ENCODE assay signal across 14 cellular contexts in the genomic region with DNA sequence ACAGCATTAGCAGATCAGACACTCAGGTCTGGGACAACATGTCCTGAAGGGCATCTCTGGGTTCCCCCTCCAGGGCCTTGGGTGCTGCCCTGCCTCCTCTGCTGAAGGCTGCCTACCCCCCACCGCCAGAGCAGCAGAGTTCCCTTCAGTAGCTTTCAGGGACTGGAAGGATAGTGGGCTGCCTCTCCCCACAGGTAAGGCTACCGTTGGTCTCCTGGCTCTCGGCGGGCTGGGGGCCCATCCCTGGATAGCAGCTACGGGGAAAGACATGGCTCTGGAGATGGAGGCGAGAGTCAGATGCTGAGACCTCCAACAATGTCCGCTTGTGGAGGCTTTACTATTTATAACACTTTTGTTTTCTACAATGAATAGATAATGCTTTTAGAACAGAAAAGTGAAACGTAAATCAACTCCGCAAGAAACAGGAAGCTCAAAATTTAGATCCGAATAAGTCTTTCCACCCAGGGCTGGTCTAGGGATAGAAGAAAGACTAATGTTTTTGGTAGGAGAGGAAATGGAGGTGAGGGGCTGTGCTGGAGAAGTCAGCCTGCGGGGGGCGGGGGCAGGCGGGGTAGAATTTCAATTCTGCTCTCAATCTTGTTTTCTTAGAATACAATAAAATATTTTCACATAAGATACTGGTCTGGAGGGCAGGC. TPM values are rescaled to one million over a fixed set of nuclear protein-coding genes. Genes with fewer than 3 reads are reported as not detected.
DNase-seq lines count a peak whose midpoint lies in the region; ATAC-seq, FAIRE-seq and TF ChIP-seq lines count a peak whose summit lies in the region.
"Had no signal": no experiment of that assay in that cellular context is flagged by ENCODE, and none has a peak within 500 bp of the region (broad histone marks: within the 10 kb centered on the region; RNA-seq: fewer than 3 reads in every experiment).

No MANE protein-coding gene starts in this region.

- CTCF ChIA-PET in CD4-positive, alpha-beta T cell (lab: Charles Lee) = interaction anchor here (0.8 to 1.2 kb wide), 2 partner anchors 9 to 62 kb away, joined by 3 to 4 read pairs; no protein-coding TSS in a partner anchor
- CTCF ChIA-PET in naive thymus-derived CD4-positive, alpha-beta T cell (lab: Charles Lee) = interaction anchor here (0.7 to 1.6 kb wide), 5 partner anchors 10 to 149 kb away, joined by 3 to 6 read pairs (median 4); no protein-coding TSS in a partner anchor

- peak overlapping the region; percentile 87 for H3K27ac Mint-ChIP-seq in CD4-positive, alpha-beta T cell
- H3K27ac Mint-ChIP-seq in activated T-helper 1 cell treated with anti-CD3 and anti-CD28 coated beads, Interleukin-12 subunit alpha, Interleukin-12 subunit beta, Interleukin-2, Interleukin-4 antibody, amounts not matched to agents 30 ng/mL and 10 ng/mL and 1 ng/mL, durations not matched to agents 14 hours and 24 hours and 36 hours = peak overlapping the region; percentile 79
- H3K27ac Mint-ChIP-seq in naive thymus-derived CD4-positive, alpha-beta T cell = peak overlapping the region; percentile 85 to 100 (median 95)
- H3K27ac Mint-ChIP-seq: HFFc6, WTC11 had no signal

- H3K27me3 Mint-ChIP-seq in CD4-positive, alpha-beta T cell = no peaks in the 10 kb centered on the region
- no peaks in the 10 kb centered on the region for H3K27me3 Mint-ChIP-seq in activated T-helper 1 cell treated with anti-CD3 and anti-CD28 coated beads, Interleukin-12 subunit alpha, Interleukin-12 subunit beta, Interleukin-2, Interleukin-4 antibody, amounts not matched to agents 30 ng/mL and 10 ng/mL and 1 ng/mL, durations not matched to agents 14 hours and 24 hours and 36 hours (ENCODE audit: insufficient read depth)
- no peaks in the 10 kb centered on the region for H3K27me3 Mint-ChIP-seq in naive thymus-derived CD4-positive, alpha-beta T cell

- H3K4me1 ChIP-seq in naive thymus-derived CD4-positive, alpha-beta T cell (ENCODE audit: control insufficient read depth in 2 of 2, insufficient read depth in 2 of 2, low read length in 2 of 2) = peaks cover 9 to 76% of the 10 kb centered on the region in 2 donors

- no peaks in the 10 kb centered on the region for H3K36me3 ChIP-seq in naive thymus-derived CD4-positive, alpha-beta T cell (ENCODE audit: control insufficient read depth in 2 of 3, insufficient read depth in 3 of 3, low read length in 3 of 3)
- H3K36me3 ChIP-seq: Peyer's patch, thoracic aorta had no signal

- peaks cover 91% of the 10 kb centered on the region for H3K4me1 Mint-ChIP-seq in CD4-positive, alpha-beta T cell (ENCODE audit: low read depth)
- peaks cover 90% of the 10 kb centered on the region for H3K4me1 Mint-ChIP-seq in activated T-helper 1 cell treated with anti-CD3 and anti-CD28 coated beads, Interleukin-12 subunit alpha, Interleukin-12 subunit beta, Interleukin-2, Interleukin-4 antibody, amounts not matched to agents 30 ng/mL and 10 ng/mL and 1 ng/mL, durations not matched to agents 14 hours and 24 hours and 36 hours (ENCODE audit: low read depth)
- H3K4me1 Mint-ChIP-seq in naive thymus-derived CD4-positive, alpha-beta T cell = peaks cover 56 to 98% (median 89%) of the 10 kb centered on the region in 7 donors

- H3K4me3 Mint-ChIP-seq in CD4-positive, alpha-beta T cell = peak overlapping the region; percentile 71
- H3K4me3 Mint-ChIP-seq in activated T-helper 1 cell treated with anti-CD3 and anti-CD28 coated beads, Interleukin-12 subunit alpha, Interleukin-12 subunit beta, Interleukin-2, Interleukin-4 antibody, amounts not matched to agents 30 ng/mL and 10 ng/mL and 1 ng/mL, durations not matched to agents 14 hours and 24 hours and 36 hours = peak overlapping the region; percentile 30
- H3K4me3 Mint-ChIP-seq in naive thymus-derived CD4-positive, alpha-beta T cell = peak overlapping the region; percentile 65 to 81 (median 74)
- H3K4me3 Mint-ChIP-seq: HFFc6, WTC11 had no signal

- intact Hi-C loops in CD4-positive, alpha-beta T cell (cut with DNase I, micrococcal nuclease) = no loop called here
- intact Hi-C loops in activated T-helper 1 cell treated with anti-CD3 and anti-CD28 coated beads, Interleukin-12 subunit alpha, Interleukin-12 subunit beta, Interleukin-2, Interleukin-4 antibody, amounts not matched to agents 30 ng/mL and 10 ng/mL and 1 ng/mL, durations not matched to agents 14 hours and 24 hours and 36 hours (cut with micrococcal nuclease) = no loop called here
- intact Hi-C loops in naive thymus-derived CD4-positive, alpha-beta T cell (cut with micrococcal nuclease) = loop anchor here in 1 of 2 donors (1.0 kb wide), 2 partner anchors 8 to 12 kb away; no protein-coding TSS in a partner anchor

- peaks cover 6% of the 10 kb centered on the region for H3K36me3 Mint-ChIP-seq in CD4-positive, alpha-beta T cell (ENCODE audit: low read depth)
- H3K36me3 Mint-ChIP-seq in activated T-helper 1 cell treated with anti-CD3 and anti-CD28 coated beads, Interleukin-12 subunit alpha, Interleukin-12 subunit beta, Interleukin-2, Interleukin-4 antibody, amounts not matched to agents 30 ng/mL and 10 ng/mL and 1 ng/mL, durations not matched to agents 14 hours and 24 hours and 36 hours (ENCODE audit: low read depth) = peaks cover 20% of the 10 kb centered on the region
- peaks cover 0 to 32% (median 5%) of the 10 kb centered on the region in 5 donors for H3K36me3 Mint-ChIP-seq in naive thymus-derived CD4-positive, alpha-beta T cell
- H3K36me3 Mint-ChIP-seq: WTC11 had no signal

- peak overlapping the region; percentile 73 for H3K27ac ChIP-seq in CD4-positive, alpha-beta T cell (ENCODE audit: low read depth, low read length)
- peak overlapping the region; percentile 75 for H3K27ac ChIP-seq in naive thymus-derived CD4-positive, alpha-beta T cell (ENCODE audit: low read depth, low read length)
- H3K27ac ChIP-seq: thoracic aorta had no signal

- peak; percentile 78 for DNase-seq in NCI-H345 treated with DMSO at 0.1 percent for 48 hours (lab: John Stamatoyannopoulos, UW; ENCODE audit: unreplicated experiment)
- DNase-seq in NCI-H345 (lab: John Stamatoyannopoulos, UW) = no peak
- DNase-seq in CD4-positive, alpha-beta T cell = no peak
- no peak for DNase-seq in activated T-helper 1 cell treated with anti-CD3 and anti-CD28 coated beads, Interleukin-12 subunit alpha, Interleukin-12 subunit beta, Interleukin-2, Interleukin-4 antibody, amounts not matched to agents 30 ng/mL and 10 ng/mL and 1 ng/mL, durations not matched to agents 14 hours and 24 hours and 36 hours (ENCODE audit: low spot score)
- peak in 1 of 9 donors; percentile 48 for DNase-seq in naive thymus-derived CD4-positive, alpha-beta T cell
- DNase-seq in iPS-NIHi11 (ENCODE audit: low spot score) = no peak
- no peak for DNase-seq in H54 (ENCODE audit: insufficient read length, low spot score)
- DNase-seq: HFFc6, NCI-H524, Peyer's patch had no signal

- H3K27me3 ChIP-seq in CD4-positive, alpha-beta T cell (ENCODE audit: control insufficient read depth, insufficient read depth, low read length) = no peaks in the 10 kb centered on the region
- H3K27me3 ChIP-seq in naive thymus-derived CD4-positive, alpha-beta T cell (ENCODE audit: control insufficient read depth in 2 of 2, insufficient read depth in 2 of 2, low read length in 2 of 2) = no peaks in the 10 kb centered on the region
- H3K27me3 ChIP-seq: Peyer's patch had no signal

- peak overlapping the region; percentile 46 for H3K4me3 ChIP-seq in naive thymus-derived CD4-positive, alpha-beta T cell (ENCODE audit: low read length)
- H3K4me3 ChIP-seq: Peyer's patch, thoracic aorta had no signal

- H3K9me3 ChIP-seq in CD4-positive, alpha-beta T cell (ENCODE audit: control insufficient read depth, low read length) = no peaks in the 10 kb centered on the region
- no peaks in the 10 kb centered on the region for H3K9me3 ChIP-seq in naive thymus-derived CD4-positive, alpha-beta T cell (ENCODE audit: control insufficient read depth in 2 of 3, low read length in 3 of 3)
- H3K9me3 ChIP-seq: Peyer's patch, thoracic aorta had no signal

- no peak for TF ChIP-seq POLR2A in H54 (IDR thresholded peaks at IDR 0.05; ENCODE audit: low read depth, low read length)

- ATAC-seq in CD4-positive, alpha-beta T cell (ENCODE audit: poor library complexity) = peak; percentile 55
- peak; percentile 26 for ATAC-seq in naive thymus-derived CD4-positive, alpha-beta T cell
- no peak for ATAC-seq in GM19324 (IDR thresholded peaks at IDR 0.05; ENCODE audit: low FRiP score, unreplicated experiment)
- ATAC-seq: WTC11 had no signal

- POLR2A ChIA-PET in CD4-positive, alpha-beta T cell (lab: Charles Lee) = interaction anchor here (1.0 to 5.3 kb wide), 11 partner anchors 8 to 146 kb away, joined by 3 to 58 read pairs (median 8); a partner anchor contains a TSS
- POLR2A ChIA-PET in naive thymus-derived CD4-positive, alpha-beta T cell (lab: Charles Lee) = interaction anchor here (0.6 to 3.8 kb wide), 9 partner anchors 9 to 146 kb away, joined by 3 to 31 read pairs (median 5); no protein-coding TSS in a partner anchor

- no peak for FAIRE-seq in H54 (lab: Jason Lieb, UNC)
- FAIRE-seq: A204.1 had no signal

- no peak for TF ChIP-seq CTCF in CD4-positive, alpha-beta T cell (IDR thresholded peaks at IDR 0.05)

- peaks cover 1% of the 10 kb centered on the region for H3K9me3 Mint-ChIP-seq in CD4-positive, alpha-beta T cell
- H3K9me3 Mint-ChIP-seq in activated T-helper 1 cell treated with anti-CD3 and anti-CD28 coated beads, Interleukin-12 subunit alpha, Interleukin-12 subunit beta, Interleukin-2, Interleukin-4 antibody, amounts not matched to agents 30 ng/mL and 10 ng/mL and 1 ng/mL, durations not matched to agents 14 hours and 24 hours and 36 hours = no peaks in the 10 kb centered on the region
- H3K9me3 Mint-ChIP-seq in naive thymus-derived CD4-positive, alpha-beta T cell = peaks cover 0 to 4% (median 0%) of the 10 kb centered on the region in 11 donors
- H3K9me3 Mint-ChIP-seq: HFFc6, WTC11 had no signal

RNA-seq across cellular contexts. Expression of a gene that starts 58.4 kb away (rescaled TPM):
- 100 to 1,000 TPM; 469 to 471 TPM for total RNA-seq in CD4-positive, alpha-beta T cell
- 66.3 and 68.5 TPM in 2 replicates for total RNA-seq in activated T-helper 1 cell treated with anti-CD3 and anti-CD28 coated beads, Interleukin-12 subunit alpha, Interleukin-12 subunit beta, Interleukin-2, Interleukin-4 antibody, amounts not matched to agents 30 ng/mL and 10 ng/mL and 1 ng/mL, durations not matched to agents 14 hours and 24 hours and 36 hours
- 100 to 1,000 TPM; 200 to 329 (median 290) TPM for total RNA-seq in naive thymus-derived CD4-positive, alpha-beta T cell
- polyA plus RNA-seq in naive thymus-derived CD4-positive, alpha-beta T cell = 100 to 1,000 TPM in 1 of 2 donors, 10 to 100 TPM in 1; 90.6 to 115 TPM
